Comparison of ENCODE assay signal across 8 cellular contexts in genomic region chr1:109213345-109213823, GRCh38. TPM values are rescaled to one million over a fixed set of nuclear protein-coding genes. Genes with fewer than 3 reads are reported as not detected.
DNase-seq lines count a peak whose midpoint lies in the region; ATAC-seq and TF ChIP-seq lines count a peak whose summit lies in the region.

No MANE protein-coding gene starts in this region.

- no peaks in the 10 kb centered on the region for H3K36me3 ChIP-seq in breast epithelium
- H3K36me3 ChIP-seq in muscle layer of duodenum (ENCODE audit: control insufficient read depth in 1 of 2, insufficient read depth in 2 of 2, low read length in 2 of 2), result peaks cover 0 to 13% of the 10 kb centered on the region in 2 donors

- H3K9me3 ChIP-seq in breast epithelium (no peaks in the 10 kb centered on the region), muscle layer of duodenum (ENCODE audit: control insufficient read depth in 1 of 2, low read length in 2 of 2) (no peaks in the 10 kb centered on the region)

- TF ChIP-seq POLR2A in breast epithelium (IDR thresholded peaks at IDR 0.05), result no peak

- TF ChIP-seq CTCF in AG09309 (IDR thresholded peaks at IDR 0.05; ENCODE audit: control insufficient read depth, insufficient read depth, low read depth, low read length, missing control alignments), result no peak
- no peak for TF ChIP-seq CTCF in breast epithelium (IDR thresholded peaks at IDR 0.05)

- H3K27ac ChIP-seq in breast epithelium (peak overlapping the region; percentile 90 to 92), muscle layer of duodenum (ENCODE audit: low read length) (peak overlapping the region; percentile 13)

- intact Hi-C loops in breast epithelium (cut with DNase I; ENCODE audit: low total_unique reads), result no loop called here

- H3K4me1 ChIP-seq in breast epithelium (peaks cover 0 to 5% of the 10 kb centered on the region in 2 donors), muscle layer of duodenum (ENCODE audit: control insufficient read depth in 1 of 2, insufficient read depth in 2 of 2, low read length in 2 of 2) (peaks cover 0 to 22% of the 10 kb centered on the region in 2 donors)

- H3K27me3 ChIP-seq in breast epithelium (no peaks in the 10 kb centered on the region), muscle layer of duodenum (ENCODE audit: low read depth, low read length) (no peaks in the 10 kb centered on the region)

- peak; percentile 26 for ATAC-seq in HG03439 (IDR thresholded peaks at IDR 0.05; ENCODE audit: unreplicated experiment)

- H3K4me3 ChIP-seq in AG09309 (ENCODE audit: control insufficient read depth, low read depth, low read length), result peak overlapping the region; percentile 73
- H3K4me3 ChIP-seq in breast epithelium, result peak overlapping the region; percentile 84 to 89 (median 84)
- H3K4me3 ChIP-seq in muscle layer of duodenum (ENCODE audit: low read depth in 1 of 2, low read length in 2 of 2), result peak overlapping the region; percentile 98 to 99

- DNase-seq in AG09309 (ENCODE audit: low read depth), result no peak
- no peak for DNase-seq in breast epithelium (ENCODE audit: low spot score in 2 of 2)
- DNase-seq in inferior parietal cortex (ENCODE audit: extremely low spot score), result no peak
- no peak for DNase-seq in NCI-H82 treated with DMSO at 0.1 percent for 48 hours (lab: John Stamatoyannopoulos, UW; ENCODE audit: unreplicated experiment)
- DNase-seq in AG08395 (ENCODE audit: low spot score), result no peak
- DNase-seq in EL, result no peak

RNA-seq across cellular contexts. Expression of gene SARS1, which starts 0.3 kb away (rescaled TPM):
- 100 to 1,000 TPM; 146 to 172 (median 161) TPM for total RNA-seq in breast epithelium

RNA-seq across cellular contexts. Expression of gene CELSR2, which starts 36.0 kb away (rescaled TPM):
- 10 to 100 TPM in 2 of 3 donors, 1 to 10 TPM in 1; 1.3 to 19.5 (median 13.8) TPM for total RNA-seq in breast epithelium
